1 cellular context compared by ENCODE assay signal in genomic region chr1:153550398-153550758, GRCh38.
TF ChIP-seq lines count a peak whose summit lies in the region.

No MANE protein-coding gene starts in this region.

TF ChIP-seq in H1, 55 proteins besides CTCF, POLR2A, EP300 and RAD21:
- TF ChIP-seq CTBP2 (IDR thresholded peaks at IDR 0.05; ENCODE audit: borderline replicate concordance, insufficient read depth, insufficient read length, low read length) (no peak), USF2 (IDR thresholded peaks at IDR 0.05; ENCODE audit: low read length) (no peak), ZNF274 (IDR thresholded peaks at IDR 0.05; ENCODE audit: borderline replicate concordance, extremely low read depth, low read length) (no peak), KDM1A (IDR thresholded peaks at IDR 0.05; ENCODE audit: borderline replicate concordance, low read length) (no peak), GABPA (IDR thresholded peaks at IDR 0.05; ENCODE audit: borderline replicate concordance, insufficient read depth, low read length) (no peak), KDM5A (IDR thresholded peaks at IDR 0.05; ENCODE audit: low read length) (no peak), BACH1 (IDR thresholded peaks at IDR 0.05; ENCODE audit: low read length) (no peak), BRCA1 (IDR thresholded peaks at IDR 0.05; ENCODE audit: low read depth, low read length) (no peak), YY1 (IDR thresholded peaks at IDR 0.05; ENCODE audit: low read depth, low read length) (no peak), GTF2F1 (IDR thresholded peaks at IDR 0.05; ENCODE audit: borderline replicate concordance, low read depth, low read length) (no peak), TCF12 (IDR thresholded peaks at IDR 0.05; ENCODE audit: low read depth, low read length) (no peak), SP2 (IDR thresholded peaks at IDR 0.05; ENCODE audit: low read length) (no peak), ASH2L (IDR thresholded peaks at IDR 0.05; ENCODE audit: low read length) (no peak), MAFK (IDR thresholded peaks at IDR 0.05; ENCODE audit: low read depth, low read length) (no peak), ATF2 (IDR thresholded peaks at IDR 0.05; ENCODE audit: low read length) (no peak), BCL11A (IDR thresholded peaks at IDR 0.05; ENCODE audit: low read depth in 2 of 2, low read length in 2 of 2) (no peak), CBX8 (IDR thresholded peaks at IDR 0.05; ENCODE audit: borderline replicate concordance, low read depth, low read length) (no peak)
